Comparison of ENCODE assay signal across 21 cellular contexts in genomic region chr17:28986714-28987367, GRCh38. TPM values are rescaled to one million over a fixed set of nuclear protein-coding genes. Genes with fewer than 3 reads are reported as not detected.
DNase-seq lines count a peak whose midpoint lies in the region; ATAC-seq and TF ChIP-seq lines count a peak whose summit lies in the region.
"Had no signal": no experiment of that assay in that cellular context is flagged by ENCODE, and none has a peak within 500 bp of the region (broad histone marks: within the 10 kb centered on the region; RNA-seq: fewer than 3 reads in every experiment).

No MANE protein-coding gene starts in this region.

- H3K27ac Mint-ChIP-seq in T-cell: no peak overlapping the region
- H3K27ac Mint-ChIP-seq: CD4-positive, alpha-beta memory T cell had no signal

- H4K20me1 ChIP-seq in BLaER1 treated with 17β-estradiol and CSF1 and Interleukin-3, amounts not matched to agents 10 nM and 100 nM: no peaks in the 10 kb centered on the region

- H4K91ac ChIP-seq in neuronal stem cell (ENCODE audit: low read depth, low read length, poor library complexity): peak overlapping the region; percentile 90

- POLR2A ChIA-PET in T-cell (lab: Charles Lee): no interaction called here

- peaks cover 3% of the 10 kb centered on the region in 2 donors for H3K27me3 Mint-ChIP-seq in T-cell

- no peak for DNase-seq in WERI-Rb-1
- DNase-seq in neuronal stem cell (ENCODE audit: low spot score): no peak
- no peak for DNase-seq in T-cell
- DNase-seq: ACHN; AML-193; CD4-positive, alpha-beta memory T cell; GDM1; GM23248; KG1; NCI-H1930; NCI-H446 treated with DMSO at 0.1 percent for 48 hours; PC-3; RPMI8226; SHP77 treated with DMSO at 0.1 percent for 48 hours had no signal

- H2AFZ ChIP-seq in neuronal stem cell (ENCODE audit: low read length): no peak overlapping the region
- H2AFZ ChIP-seq: GM23248 had no signal

- CTCF ChIA-PET in T-cell (lab: Charles Lee): no interaction called here

- peaks cover 54 to 66% (median 60%) of the 10 kb centered on the region in 10 experiments for H3K4me1 ChIP-seq in BLaER1 treated with 17β-estradiol and CSF1 and Interleukin-3, amounts not matched to agents 10 nM and 100 nM
- peaks cover 18% of the 10 kb centered on the region for H3K4me1 ChIP-seq in HUES48 (ENCODE audit: control insufficient read depth, insufficient read depth, low read length)
- H3K4me1 ChIP-seq in neuronal stem cell (ENCODE audit: control insufficient read depth in 2 of 2, insufficient read depth in 1 of 2, low read depth in 1 of 2, low read length in 2 of 2): peaks cover 0 to 38% of the 10 kb centered on the region in 2 donors

- H3K14ac ChIP-seq in neuronal stem cell (ENCODE audit: low read length): peak overlapping the region; percentile 83

- peak overlapping the region; percentile 37 for H2BK120ac ChIP-seq in neuronal stem cell (ENCODE audit: low read depth, low read length)

- WGBS in neuronal stem cell (ENCODE audit: extremely low coverage in 2 of 2, insufficient read length in 2 of 2, insufficient replicate concordance in 1 of 2), 2 donors: no CpG with 5 or more reads among the region's 12 CpGs

- H2BK15ac ChIP-seq in neuronal stem cell (ENCODE audit: low read length): peak overlapping the region; percentile 84

- peak overlapping the region in 1 of 10 experiments; percentile 31; a peak in 1 of 20 replicates for H3K4me3 ChIP-seq in BLaER1 treated with 17β-estradiol and CSF1 and Interleukin-3, amounts not matched to agents 10 nM and 100 nM
- no peak overlapping the region for H3K4me3 ChIP-seq in HUES48 (ENCODE audit: low read depth, low read length)
- H3K4me3 ChIP-seq in WERI-Rb-1 (ENCODE audit: low read depth, low read length): no peak overlapping the region
- peak overlapping the region in 1 of 2 donors; percentile 42 for H3K4me3 ChIP-seq in neuronal stem cell (ENCODE audit: low read length in 2 of 2)
- H3K4me3 ChIP-seq: GM23248 had no signal

- H3K36me3 Mint-ChIP-seq in T-cell: no peaks in the 10 kb centered on the region
- H3K36me3 Mint-ChIP-seq: CD4-positive, alpha-beta memory T cell had no signal

- peak overlapping the region in 5 of 11 experiments; percentile 4 to 90 (median 87); a peak in 4 of 22 replicates for H3K27ac ChIP-seq in BLaER1 treated with 17β-estradiol and CSF1 and Interleukin-3, amounts not matched to agents 10 nM and 100 nM
- peak overlapping the region; percentile 54 for H3K27ac ChIP-seq in HUES48 (ENCODE audit: low read depth, low read length)
- H3K27ac ChIP-seq in WERI-Rb-1: peak overlapping the region; percentile 76
- peak overlapping the region; percentile 82 for H3K27ac ChIP-seq in neuronal stem cell (replicated peaks; ENCODE audit: low read length)
- H3K27ac ChIP-seq: GM23248 had no signal

- peak overlapping the region; percentile 71 to 96 (median 88) for H3K4me2 ChIP-seq in BLaER1 treated with 17β-estradiol and CSF1 and Interleukin-3, amounts not matched to agents 10 nM and 100 nM
- H3K4me2 ChIP-seq in neuronal stem cell (ENCODE audit: insufficient read depth, low read length, poor library complexity, severe bottlenecking): peak overlapping the region; percentile 60

- H3K79me1 ChIP-seq in neuronal stem cell (ENCODE audit: low read depth, low read length): no peaks in the 10 kb centered on the region

- H3K18ac ChIP-seq in neuronal stem cell (ENCODE audit: low read length): peak overlapping the region; percentile 99

- peak overlapping the region; percentile 60 for H3K4ac ChIP-seq in neuronal stem cell (ENCODE audit: low read length)

- peak overlapping the region; percentile 94 for H2AK5ac ChIP-seq in neuronal stem cell (ENCODE audit: low read depth, low read length)

- ATAC-seq in HG02840 (IDR thresholded peaks at IDR 0.05; ENCODE audit: low FRiP score, unreplicated experiment) (no peak), T-cell (replicated peaks in 1 of 4) (no peak), GM18868 (IDR thresholded peaks at IDR 0.05; ENCODE audit: unreplicated experiment) (no peak)
- ATAC-seq: HCT116, PC-3 had no signal

- no peak overlapping the region for H3K4me3 Mint-ChIP-seq in T-cell
- H3K4me3 Mint-ChIP-seq: CD4-positive, alpha-beta memory T cell had no signal

- TF ChIP-seq CTCF in WERI-Rb-1 (IDR thresholded peaks at IDR 0.05; ENCODE audit: low read depth, low read length): no peak

- H3K9me3 ChIP-seq in BLaER1 treated with 17β-estradiol and CSF1 and Interleukin-3, amounts not matched to agents 10 nM and 100 nM (replicated peaks in 1 of 11): peaks cover 0 to 7% (median 0%) of the 10 kb centered on the region in 11 experiments; a peak in 1 of 22 replicates
- no peaks in the 10 kb centered on the region for H3K9me3 ChIP-seq in HUES48 (ENCODE audit: control insufficient read depth, insufficient read depth, low read length)
- no peaks in the 10 kb centered on the region for H3K9me3 ChIP-seq in WERI-Rb-1 (ENCODE audit: severe bottlenecking)
- H3K9me3 ChIP-seq in neuronal stem cell (replicated peaks in 1 of 2; ENCODE audit: control insufficient read depth in 2 of 2, insufficient read depth in 1 of 2, low read depth in 1 of 2, low read length in 2 of 2): no peaks in the 10 kb centered on the region

- peaks cover 0 to 14% (median 0%) of the 10 kb centered on the region in 11 experiments; a peak in 3 of 22 replicates for H3K27me3 ChIP-seq in BLaER1 treated with 17β-estradiol and CSF1 and Interleukin-3, amounts not matched to agents 10 nM and 100 nM
- H3K27me3 ChIP-seq in HUES48 (ENCODE audit: control insufficient read depth, insufficient read depth, low read length) (peaks cover 6% of the 10 kb centered on the region; the same call in 1 of the 2 replicates), WERI-Rb-1 (ENCODE audit: insufficient read depth, low read depth, severe bottlenecking) (no peaks in the 10 kb centered on the region), neuronal stem cell (ENCODE audit: control insufficient read depth in 3 of 3, insufficient read depth in 3 of 3, low read depth in 1 of 3, low read length in 3 of 3) (peaks cover 0 to 13% (median 0%) of the 10 kb centered on the region in 3 experiments)

- H3K4me1 Mint-ChIP-seq in T-cell: peaks cover 18 to 23% (median 19%) of the 10 kb centered on the region in 3 donors

- no peaks in the 10 kb centered on the region for H3K36me3 ChIP-seq in BLaER1 treated with 17β-estradiol and CSF1 and Interleukin-3, amounts not matched to agents 10 nM and 100 nM
- no peaks in the 10 kb centered on the region for H3K36me3 ChIP-seq in HUES48 (ENCODE audit: control insufficient read depth, insufficient read depth, low read length)
- peaks cover 16% of the 10 kb centered on the region for H3K36me3 ChIP-seq in WERI-Rb-1
- no peaks in the 10 kb centered on the region for H3K36me3 ChIP-seq in neuronal stem cell (replicated peaks in 1 of 2; ENCODE audit: control insufficient read depth in 2 of 2, insufficient read depth in 2 of 2, low read length in 2 of 2)

- H2BK5ac ChIP-seq in neuronal stem cell (ENCODE audit: low read length): peak overlapping the region; percentile 9

- peak overlapping the region in 8 of 11 experiments; percentile 4 to 54 (median 49); a peak in 6 of 22 replicates for H3K9ac ChIP-seq in BLaER1 treated with 17β-estradiol and CSF1 and Interleukin-3, amounts not matched to agents 10 nM and 100 nM
- H3K9ac ChIP-seq in HUES48 (ENCODE audit: low read depth, low read length) (no peak overlapping the region), neuronal stem cell (ENCODE audit: low read depth, low read length, poor library complexity) (peak overlapping the region; percentile 44)
- H3K9ac ChIP-seq: GM23248 had no signal

- H3K9me3 Mint-ChIP-seq in T-cell: no peaks in the 10 kb centered on the region
- H3K9me3 Mint-ChIP-seq: CD4-positive, alpha-beta memory T cell had no signal

- peak overlapping the region; percentile 62 for H3K23ac ChIP-seq in neuronal stem cell (ENCODE audit: low read depth, low read length, poor library complexity)

- H4K8ac ChIP-seq in neuronal stem cell (ENCODE audit: low read depth, low read length): no peak overlapping the region

- peak overlapping the region; percentile 89 for H2BK12ac ChIP-seq in neuronal stem cell (ENCODE audit: low read length)

RNA-seq across cellular contexts. Expression of gene SEZ6, which starts 19.0 kb away (rescaled TPM):
- polyA plus RNA-seq in neuronal stem cell (2013, experiment 1 of 2): 0.04 TPM
- 0.04 TPM for polyA plus RNA-seq in neuronal stem cell (2013, experiment 2 of 2)
- total RNA-seq in T-cell: 1 to 10 TPM in 1 of 5 donors, under 1 TPM in 1, not detected in 3; 0.49 to 1.6 TPM
- total RNA-seq: CD4-positive, alpha-beta memory T cell; Daoy; GM23248; PC-3; T-helper 1 cell treated with Interleukin-12 subunit alpha and Interleukin-12 subunit beta and Interleukin-4 antibody, amounts not matched to agents 30 ng/mL and 1 ng/mL, for 36 hours had no signal
- polyA plus RNA-seq: GM23248 had no signal

RNA-seq across cellular contexts. Expression of gene PHF12, which starts 35.5 kb away (rescaled TPM):
- 24.9 TPM for polyA plus RNA-seq in neuronal stem cell (2013, experiment 1 of 2)
- polyA plus RNA-seq in neuronal stem cell (2013, experiment 2 of 2): 24.3 TPM
- 100 to 1,000 TPM; 121 to 176 (median 123) TPM for total RNA-seq in T-cell

RNA-seq across cellular contexts. Expression of gene PIPOX, which starts 56.1 kb away (rescaled TPM):
- polyA plus RNA-seq in neuronal stem cell (2013, experiment 1 of 2): 2.7 TPM
- 2.9 TPM for polyA plus RNA-seq in neuronal stem cell (2013, experiment 2 of 2)
- total RNA-seq in T-cell: 1 to 10 TPM; 2.4 to 5.7 (median 4.6) TPM
- total RNA-seq: GM23248 had no signal
- polyA plus RNA-seq: GM23248 had no signal
